16 cellular contexts compared by ENCODE assay signal in the genomic region with DNA sequence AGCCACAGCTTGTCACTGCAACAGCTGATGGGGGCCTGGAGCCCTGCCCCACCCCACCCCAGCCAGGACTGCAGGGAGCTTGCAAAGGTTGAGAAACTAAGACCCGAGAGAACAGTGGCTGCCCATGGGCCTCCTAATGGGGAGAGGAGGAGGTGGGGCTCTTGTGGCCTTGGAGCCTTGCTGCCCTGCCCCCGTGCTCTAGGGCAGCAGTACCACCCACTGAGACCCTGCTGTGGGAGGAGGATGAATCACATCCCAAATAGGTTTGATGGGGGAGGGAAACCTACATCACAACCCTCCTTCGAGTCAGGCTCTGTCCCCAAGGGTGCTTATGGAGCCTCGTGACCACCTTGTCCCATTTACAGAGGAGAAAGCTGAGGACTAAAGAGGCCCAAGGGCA. TPM values are rescaled to one million over a fixed set of nuclear protein-coding genes. Genes with fewer than 3 reads are reported as not detected.
"Had no signal": no experiment of that assay in that cellular context is flagged by ENCODE, and none has a peak within 500 bp of the region (broad histone marks: within the 10 kb centered on the region; RNA-seq: fewer than 3 reads in every experiment).

No MANE protein-coding gene starts in this region.

- H3K36me3 Mint-ChIP-seq: T-cell, type B pancreatic cell had no signal

- H3K79me2 ChIP-seq: hepatocyte had no signal

- DNase-seq: activated CD4-positive, alpha-beta T cell treated with anti-CD3 and anti-CD28 coated beads for 48 hours; activated CD8-positive, alpha-beta T cell treated with anti-CD3 and anti-CD28 coated beads, Interleukin-2, amount 10 ng/mL, durations not matched to agents 7 days and 5 days; activated naive CD4-positive, alpha-beta T cell treated with anti-CD3 and anti-CD28 coated beads for 36 hours; effector CD8-positive, alpha-beta T cell; naive thymus-derived CD4-positive, alpha-beta T cell; nucleus accumbens; right cardiac atrium; spleen; stimulated activated CD4-positive, alpha-beta T cell treated with anti-CD3 and anti-CD28 coated beads, Interleukin-1b, Interleukin-23, amount 100 ng/mL, for 48 hours; stimulated activated naive CD4-positive, alpha-beta T cell treated with Interleukin-2 at 50 U/mL for 16 hours; T-cell had no signal

- H3K4me3 Mint-ChIP-seq: activated CD8-positive, alpha-beta T cell treated with anti-CD3 and anti-CD28 coated beads, Interleukin-2, amount 10 ng/mL, durations not matched to agents 7 days and 5 days; activated naive CD4-positive, alpha-beta T cell treated with anti-CD3 and anti-CD28 coated beads for 36 hours; activated T-helper 1 cell treated with anti-CD3 and anti-CD28 coated beads, Interleukin-12 subunit alpha, Interleukin-12 subunit beta, Interleukin-2, Interleukin-4 antibody, amounts not matched to agents 30 ng/mL and 10 ng/mL and 1 ng/mL, durations not matched to agents 14 hours and 24 hours and 36 hours; type B pancreatic cell had no signal

- ATAC-seq: activated CD8-positive, alpha-beta T cell treated with anti-CD3 and anti-CD28 coated beads, Interleukin-2, amount 10 ng/mL, durations not matched to agents 7 days and 5 days; naive thymus-derived CD4-positive, alpha-beta T cell; T-cell had no signal

- H3K36me3 ChIP-seq: cardiac muscle cell, spleen had no signal

- H3K4me3 ChIP-seq: cardiac muscle cell, hepatocyte, spleen had no signal

- H3K27ac ChIP-seq: cardiac muscle cell, hepatocyte, spleen had no signal

- H3K9me3 ChIP-seq: spleen had no signal

- H3K27ac Mint-ChIP-seq: activated CD8-positive, alpha-beta T cell treated with anti-CD3 and anti-CD28 coated beads, Interleukin-2, amount 10 ng/mL, durations not matched to agents 7 days and 5 days; activated naive CD4-positive, alpha-beta T cell treated with anti-CD3 and anti-CD28 coated beads for 36 hours; activated T-helper 1 cell treated with anti-CD3 and anti-CD28 coated beads, Interleukin-12 subunit alpha, Interleukin-12 subunit beta, Interleukin-2, Interleukin-4 antibody, amounts not matched to agents 30 ng/mL and 10 ng/mL and 1 ng/mL, durations not matched to agents 14 hours and 24 hours and 36 hours; naive thymus-derived CD4-positive, alpha-beta T cell; T-cell; type B pancreatic cell had no signal

RNA-seq across cellular contexts. Expression of gene HHIPL1, which starts 15.9 kb away (rescaled TPM):
- total RNA-seq: activated CD8-positive, alpha-beta T cell treated with anti-CD3 and anti-CD28 coated beads, Interleukin-2, amount 10 ng/mL, durations not matched to agents 7 days and 5 days; activated T-helper 1 cell treated with anti-CD3 and anti-CD28 coated beads, Interleukin-12 subunit alpha, Interleukin-12 subunit beta, Interleukin-2, Interleukin-4 antibody, amounts not matched to agents 30 ng/mL and 10 ng/mL and 1 ng/mL, durations not matched to agents 14 hours and 24 hours and 36 hours; mononuclear cell had no signal
- polyA plus RNA-seq: naive thymus-derived CD4-positive, alpha-beta T cell had no signal

RNA-seq across cellular contexts. Expression of gene CYP46A1, which starts 23.3 kb away (rescaled TPM):
- total RNA-seq: activated CD8-positive, alpha-beta T cell treated with anti-CD3 and anti-CD28 coated beads, Interleukin-2, amount 10 ng/mL, durations not matched to agents 7 days and 5 days; activated T-helper 1 cell treated with anti-CD3 and anti-CD28 coated beads, Interleukin-12 subunit alpha, Interleukin-12 subunit beta, Interleukin-2, Interleukin-4 antibody, amounts not matched to agents 30 ng/mL and 10 ng/mL and 1 ng/mL, durations not matched to agents 14 hours and 24 hours and 36 hours had no signal
